In genomic region chr16:2928151-2928550, GRCh38 we compare ENCODE assay signal across 13 cellular contexts. TPM values are rescaled to one million over a fixed set of nuclear protein-coding genes. Genes with fewer than 3 reads are reported as not detected.
"Had no signal": no experiment of that assay in that cellular context is flagged by ENCODE, and none has a peak within 500 bp of the region (broad histone marks: within the 10 kb centered on the region; RNA-seq: fewer than 3 reads in every experiment).

No MANE protein-coding gene starts in this region.

RNA-seq across cellular contexts. Expression of gene KREMEN2, which starts 35.9 kb away (rescaled TPM):
- total RNA-seq: activated CD4-positive, alpha-beta memory T cell treated with anti-CD3 and anti-CD28 coated beads for 36 hours; activated CD4-positive, alpha-beta T cell treated with anti-CD3 and anti-CD28 coated beads for 36 hours; activated naive CD4-positive, alpha-beta T cell treated with anti-CD3 and anti-CD28 coated beads for 36 hours; activated naive CD8-positive, alpha-beta T cell treated with anti-CD3 and anti-CD28 coated beads for 36 hours; adrenal gland; aorta; chondrocyte; dermis blood vessel endothelial cell; endothelial cell of umbilical vein; fibroblast of lung; gastroesophageal sphincter; glomerular endothelial cell; T-helper 2 cell treated with Interferon-gamma antibody and Interleukin-4, amounts not matched to agents 100 ng/mL and 5 ng/mL, for 36 hours had no signal
- polyA plus RNA-seq: adrenal gland, aorta, endothelial cell of umbilical vein, fibroblast of lung had no signal
